10 cellular contexts compared by ENCODE assay signal in the genomic region with DNA sequence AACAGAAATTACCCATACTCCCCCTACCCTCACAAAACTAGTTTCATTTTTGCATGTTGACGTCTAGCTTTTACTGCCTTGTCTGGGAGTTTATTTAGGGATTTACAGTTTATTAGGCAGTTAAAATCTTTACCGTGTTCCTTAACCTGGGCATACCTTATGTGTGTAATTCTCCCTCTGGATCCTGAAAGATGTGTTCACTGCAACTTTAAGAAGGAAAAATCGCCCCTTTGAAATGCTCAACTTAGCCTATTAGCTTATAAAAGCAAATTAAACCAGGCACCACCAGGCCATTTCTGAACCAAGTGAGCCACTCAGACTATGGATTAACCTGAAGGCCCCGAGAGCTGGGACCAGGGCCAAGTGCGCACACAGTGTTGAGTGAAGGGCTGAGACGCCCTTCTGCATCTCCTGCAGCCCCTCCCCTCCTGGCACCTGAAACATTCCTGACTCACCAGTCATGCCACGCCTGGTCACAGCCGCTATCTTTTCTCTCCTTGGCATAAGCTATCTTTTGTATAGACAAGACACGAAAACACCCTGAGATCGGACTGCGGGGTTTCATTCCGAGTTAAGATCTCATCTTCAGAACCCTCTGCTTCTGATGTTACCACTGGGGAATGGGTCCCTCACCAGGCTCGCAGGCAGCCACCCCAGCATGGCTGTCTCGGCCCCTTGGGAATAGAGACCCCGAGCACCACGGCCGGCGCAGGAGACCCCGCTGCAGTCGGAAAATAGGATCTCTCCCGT.
DNase-seq lines count a peak whose midpoint lies in the region; ATAC-seq, FAIRE-seq and TF ChIP-seq lines count a peak whose summit lies in the region.
"Had no signal": no experiment of that assay in that cellular context is flagged by ENCODE, and none has a peak within 500 bp of the region (broad histone marks: within the 10 kb centered on the region; RNA-seq: fewer than 3 reads in every experiment).

No MANE protein-coding gene starts in this region.

- H3K27ac ChIP-seq in transverse colon, result peak overlapping the region; percentile 62 to 70 (median 64)

- in situ Hi-C loops in transverse colon (cut with MboI; ENCODE audit: low pct_ligation_motif_present in 1 of 4, low pct_unique_long_range_greater_than_20kb in 1 of 4, low sequenced_read_pairs in 3 of 4), result no loop called here

- POLR2A ChIA-PET in activated CD4-positive, alpha-beta T cell treated with anti-CD3 and anti-CD28 coated beads for 36 hours (lab: Charles Lee), result no interaction called here

- peaks cover 2% of the 10 kb centered on the region for H3K4me1 Mint-ChIP-seq in activated CD4-positive, alpha-beta T cell treated with anti-CD3 and anti-CD28 coated beads for 36 hours
- H3K4me1 Mint-ChIP-seq: activated naive CD4-positive, alpha-beta T cell treated with anti-CD3 and anti-CD28 coated beads, Interleukin-2, amount 50 U/mL, for 24 hours had no signal

- no peak for TF ChIP-seq EP300 in transverse colon (IDR thresholded peaks at IDR 0.05; ENCODE audit: low read depth)

- intact Hi-C loops in left cardiac atrium (cut with DNase I) (loop anchor here in 1 of 2 donors (5.0 kb wide), 2 partner anchors 36 to 109 kb away; no protein-coding TSS in a partner anchor), transverse colon (cut with DNase I; ENCODE audit: low total_unique reads) (loop anchor here (10.0 kb wide), 1 partner anchor 57 kb away; no protein-coding TSS in a partner anchor)
- intact Hi-C loops in activated CD4-positive, alpha-beta T cell treated with anti-CD3 and anti-CD28 coated beads for 36 hours (cut with DNase I, micrococcal nuclease), result no loop called here

- no peaks in the 10 kb centered on the region for H3K9me3 Mint-ChIP-seq in activated CD4-positive, alpha-beta T cell treated with anti-CD3 and anti-CD28 coated beads for 36 hours (ENCODE audit: low read depth)
- H3K9me3 Mint-ChIP-seq: activated naive CD4-positive, alpha-beta T cell treated with anti-CD3 and anti-CD28 coated beads, Interleukin-2, amount 50 U/mL, for 24 hours had no signal

- CTCF ChIA-PET in activated CD4-positive, alpha-beta T cell treated with anti-CD3 and anti-CD28 coated beads for 36 hours (lab: Charles Lee), result interaction anchor here (0.6 kb wide), 2 partner anchors 77 to 1193 kb away, joined by 3 to 4 read pairs; no protein-coding TSS in a partner anchor

- H3K36me3 Mint-ChIP-seq in activated CD4-positive, alpha-beta T cell treated with anti-CD3 and anti-CD28 coated beads for 36 hours (ENCODE audit: low read depth), result no peaks in the 10 kb centered on the region
- H3K36me3 Mint-ChIP-seq: activated naive CD4-positive, alpha-beta T cell treated with anti-CD3 and anti-CD28 coated beads, Interleukin-2, amount 50 U/mL, for 24 hours had no signal

- peaks cover 19% of the 10 kb centered on the region for H3K27me3 Mint-ChIP-seq in activated CD4-positive, alpha-beta T cell treated with anti-CD3 and anti-CD28 coated beads for 36 hours

- H3K4me3 Mint-ChIP-seq in activated CD4-positive, alpha-beta T cell treated with anti-CD3 and anti-CD28 coated beads for 36 hours, result no peak overlapping the region
- H3K4me3 Mint-ChIP-seq: activated naive CD4-positive, alpha-beta T cell treated with anti-CD3 and anti-CD28 coated beads, Interleukin-2, amount 50 U/mL, for 24 hours had no signal

- H3K27me3 ChIP-seq in transverse colon, result no peaks in the 10 kb centered on the region

- no peak for TF ChIP-seq POLR2A in transverse colon (IDR thresholded peaks at IDR 0.05)

- no peak for TF ChIP-seq CTCF in transverse colon (IDR thresholded peaks at IDR 0.05)

- H3K36me3 ChIP-seq in transverse colon, result no peaks in the 10 kb centered on the region

- peaks cover 7 to 45% (median 29%) of the 10 kb centered on the region in 4 donors for H3K4me1 ChIP-seq in transverse colon

- WGBS in transverse colon (ENCODE audit: low coverage in 1 of 2), 2 donors, result 20 to 26% methylated on average over 2 to 21 of the region's 21 CpGs

- no peak overlapping the region for H3K27ac Mint-ChIP-seq in activated CD4-positive, alpha-beta T cell treated with anti-CD3 and anti-CD28 coated beads for 36 hours
- H3K27ac Mint-ChIP-seq: activated naive CD4-positive, alpha-beta T cell treated with anti-CD3 and anti-CD28 coated beads, Interleukin-2, amount 50 U/mL, for 24 hours had no signal

- H3K9me3 ChIP-seq in transverse colon, result no peaks in the 10 kb centered on the region

- peak; percentile 69 for FAIRE-seq in HTR-8/SVneo (lab: Jason Lieb, UNC)
- peak; percentile 65 for FAIRE-seq in RCC 7860 (lab: Jason Lieb, UNC)

- H3K4me3 ChIP-seq in transverse colon, result peak overlapping the region in 1 of 4 donors; percentile 11

- DNase-seq in HTR-8/SVneo (ENCODE audit: insufficient read length, low spot score) (peak; percentile 67), RCC 7860 (ENCODE audit: low spot score) (peak; percentile 42), left cardiac atrium (peak; percentile 86), transverse colon (peak; percentile 75), SKM-1 treated with dmso at 0.1 percent for 144 hours (lab: John Stamatoyannopoulos, UW; ENCODE audit: unreplicated experiment) (no peak)
- DNase-seq in activated CD8-positive, alpha-beta memory T cell treated with anti-CD3 and anti-CD28 coated beads, Interleukin-2, amount 50 U/mL, for 48 hours, result no peak
- no peak for DNase-seq in activated CD4-positive, alpha-beta T cell treated with anti-CD3 and anti-CD28 coated beads for 36 hours

- ATAC-seq in left cardiac atrium, result peak; percentile 83 to 92
- no peak for ATAC-seq in activated CD4-positive, alpha-beta T cell treated with anti-CD3 and anti-CD28 coated beads for 36 hours
- no peak for ATAC-seq in activated CD4-positive, CD25-positive, alpha-beta regulatory T cell treated with anti-CD3 and anti-CD28 coated beads, Interleukin-2, amount 50 U/mL, for 24 hours
- ATAC-seq: Panc1 had no signal

Comparison
In these comparisons a context has a peak if more than half of its experiments do, and no peak if none do; other contexts are left out.
1. DNase-seq: peak in HTR-8/SVneo (single experiment), RCC 7860 (single experiment), left cardiac atrium (single experiment) and transverse colon (single experiment); none in SKM-1 treated with dmso at 0.1 percent for 144 hours (single experiment), activated CD8-positive, alpha-beta memory T cell treated with anti-CD3 and anti-CD28 coated beads, Interleukin-2, amount 50 U/mL, for 48 hours (single experiment) and activated CD4-positive, alpha-beta T cell treated with anti-CD3 and anti-CD28 coated beads for 36 hours (single experiment).
2. ATAC-seq: peak in left cardiac atrium (2 of 2); none in activated CD4-positive, alpha-beta T cell treated with anti-CD3 and anti-CD28 coated beads for 36 hours (single experiment) and activated CD4-positive, CD25-positive, alpha-beta regulatory T cell treated with anti-CD3 and anti-CD28 coated beads, Interleukin-2, amount 50 U/mL, for 24 hours (0 of 2).